ENCODE assay signal across 20 cellular contexts in genomic region chr2:238174291-238174690, GRCh38. TPM values are rescaled to one million over a fixed set of nuclear protein-coding genes. Genes with fewer than 3 reads are reported as not detected.
"Had no signal": no experiment of that assay in that cellular context is flagged by ENCODE, and none has a peak within 500 bp of the region (broad histone marks: within the 10 kb centered on the region; RNA-seq: fewer than 3 reads in every experiment).

No MANE protein-coding gene starts in this region.

- DNase-seq: effector CD4-positive, alpha-beta T cell; endodermal cell; foreskin melanocyte; head of caudate nucleus; kidney glomerular epithelial cell; naive thymus-derived CD8-positive, alpha-beta T cell; right cardiac atrium; stimulated activated CD4-positive, alpha-beta T cell treated with anti-CD3 and anti-CD28 coated beads, Interleukin-12 subunit alpha, Interleukin-12 subunit beta, amount 100 ng/mL, for 4 hours; stimulated activated naive CD4-positive, alpha-beta T cell; stomach; substantia nigra; trophoblast cell had no signal

- H3K9me3 ChIP-seq: neutrophil, stomach, thoracic aorta had no signal

- H3K27ac ChIP-seq: coronary artery, hepatocyte, neutrophil, stomach, thoracic aorta had no signal

- H3K79me2 ChIP-seq: hepatocyte had no signal

- H3K4me2 ChIP-seq: hepatocyte had no signal

- H3K4me3 ChIP-seq: coronary artery, hepatocyte, stomach, thoracic aorta had no signal

- H3K27me3 ChIP-seq: hepatocyte, neutrophil, stomach had no signal

- ATAC-seq: naive thymus-derived CD8-positive, alpha-beta T cell had no signal

- H2AFZ ChIP-seq: hepatocyte had no signal

RNA-seq across cellular contexts. Expression of gene ERFE, which starts 15.5 kb away (rescaled TPM):
- total RNA-seq: lung microvascular endothelial cell; naive thymus-derived CD8-positive, alpha-beta T cell had no signal

RNA-seq across cellular contexts. Expression of gene KLHL30, which starts 35.8 kb away (rescaled TPM):
- total RNA-seq: dermis microvascular lymphatic vessel endothelial cell; endodermal cell; endothelial cell of umbilical vein; hepatocyte; lung microvascular endothelial cell; mononuclear cell; naive thymus-derived CD8-positive, alpha-beta T cell had no signal
